Comparison of ENCODE assay signal across 19 cellular contexts in the genomic region with DNA sequence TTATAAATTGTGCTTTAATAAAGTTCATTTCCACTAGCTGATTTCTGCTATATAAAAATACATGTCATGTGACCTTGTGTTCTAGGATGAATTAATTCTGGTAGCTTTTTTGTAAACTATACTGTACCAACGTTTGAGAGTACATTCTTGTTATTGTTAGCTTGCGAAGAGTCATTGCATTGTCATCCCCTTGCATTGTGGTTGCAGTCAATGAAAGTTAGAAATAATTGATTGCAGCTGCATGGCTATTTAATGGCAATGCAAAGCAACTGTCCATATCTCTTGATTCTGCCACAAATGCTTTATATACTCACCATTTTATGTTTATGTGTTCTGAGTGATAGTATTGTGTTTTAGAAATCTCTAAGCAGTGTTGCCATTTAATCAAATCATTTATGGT.
A peak's percentile ranks its signal among the peaks of the same experiment; 100 is the strongest.
DNase-seq lines count a peak whose midpoint lies in the region; ATAC-seq, FAIRE-seq and TF ChIP-seq lines count a peak whose summit lies in the region.
"Had no signal": no experiment of that assay in that cellular context is flagged by ENCODE, and none has a peak within 500 bp of the region (broad histone marks: within the 10 kb centered on the region; RNA-seq: fewer than 3 reads in every experiment).

No MANE protein-coding gene starts in this region.

- peaks cover 16% of the 10 kb centered on the region; the same call in 1 of the 2 replicates for H3F3A ChIP-seq in GM23248 (ENCODE audit: insufficient read depth)

- intact Hi-C loops in esophagus muscularis mucosa (cut with DNase I) (no loop called here), lower lobe of right lung (cut with DNase I) (no loop called here), pancreas (cut with DNase I) (no loop called here)

- H3K4me1 ChIP-seq in ACC112 (ENCODE audit: control insufficient read depth, insufficient read depth, low read length, unreplicated experiment): peaks cover 11% of the 10 kb centered on the region
- H3K4me1 ChIP-seq in GM23248 (ENCODE audit: insufficient read depth): no peaks in the 10 kb centered on the region; the same call in 1 of the 2 replicates
- no peaks in the 10 kb centered on the region for H3K4me1 ChIP-seq in esophagus muscularis mucosa
- no peaks in the 10 kb centered on the region for H3K4me1 ChIP-seq in lower lobe of right lung
- H3K4me1 ChIP-seq in pancreas: no peaks in the 10 kb centered on the region

- TF ChIP-seq EP300 in esophagus muscularis mucosa (IDR thresholded peaks at IDR 0.05): no peak

- H3K9me3 ChIP-seq in GM23248 (ENCODE audit: low read depth) (no peaks in the 10 kb centered on the region), esophagus muscularis mucosa (no peaks in the 10 kb centered on the region), lower lobe of right lung (no peaks in the 10 kb centered on the region), pancreas (no peaks in the 10 kb centered on the region)
- H3K9me3 ChIP-seq: gastrocnemius medialis had no signal

- ATAC-seq in lower lobe of right lung: no peak
- ATAC-seq in pancreas: no peak
- ATAC-seq: activated CD4-positive, alpha-beta T cell treated with anti-CD3 and anti-CD28 coated beads for 36 hours; gastrocnemius medialis had no signal

- H2AFZ ChIP-seq in ACC112 (ENCODE audit: low read length, unreplicated experiment) (no peak overlapping the region), GM23248 (no peak overlapping the region)

- H3K36me3 ChIP-seq in ACC112 (ENCODE audit: insufficient read depth, low read length): no peaks in the 10 kb centered on the region
- H3K36me3 ChIP-seq in GM23248 (ENCODE audit: low read depth): no peaks in the 10 kb centered on the region
- H3K36me3 ChIP-seq in esophagus muscularis mucosa: peaks cover 0 to 9% (median 4%) of the 10 kb centered on the region in 4 donors
- H3K36me3 ChIP-seq in lower lobe of right lung: no peaks in the 10 kb centered on the region
- H3K36me3 ChIP-seq in pancreas: no peaks in the 10 kb centered on the region
- H3K36me3 ChIP-seq: gastrocnemius medialis had no signal

- no peak overlapping the region for H3K9ac ChIP-seq in GM23248

- in situ Hi-C loops in GM23248 (cut with MboI): no loop called here
- in situ Hi-C loops in astrocyte of the spinal cord (cut with HindIII; ENCODE audit: low sequenced_read_pairs): no loop called here

- H3K9me2 ChIP-seq in GM23248 (ENCODE audit: insufficient read depth): no peaks in the 10 kb centered on the region

- TF ChIP-seq POLR2A in esophagus muscularis mucosa (IDR thresholded peaks at IDR 0.05; ENCODE audit: low read depth): no peak

- H4K20me1 ChIP-seq in GM23248 (ENCODE audit: insufficient read depth): no peaks in the 10 kb centered on the region

- H3K27me3 ChIP-seq in ACC112 (ENCODE audit: insufficient read depth, low read length): no peaks in the 10 kb centered on the region
- no peaks in the 10 kb centered on the region for H3K27me3 ChIP-seq in GM23248 (replicated peaks; ENCODE audit: insufficient read depth)
- no peaks in the 10 kb centered on the region for H3K27me3 ChIP-seq in esophagus muscularis mucosa
- no peaks in the 10 kb centered on the region for H3K27me3 ChIP-seq in lower lobe of right lung (ENCODE audit: low read depth)
- no peaks in the 10 kb centered on the region for H3K27me3 ChIP-seq in pancreas
- H3K27me3 ChIP-seq: gastrocnemius medialis had no signal

- H3K4me3 ChIP-seq in ACC112 (ENCODE audit: low read depth, low read length) (no peak overlapping the region; the same call in 1 of the 2 replicates), GM23248 (no peak overlapping the region), astrocyte of the spinal cord (ENCODE audit: low read depth, low read length) (no peak overlapping the region), esophagus muscularis mucosa (no peak overlapping the region), lower lobe of right lung (no peak overlapping the region), pancreas (no peak overlapping the region)
- H3K4me3 ChIP-seq: gastrocnemius medialis, skin epidermis had no signal

- H3K4me2 ChIP-seq in GM23248 (ENCODE audit: unreplicated experiment): peak overlapping the region; percentile 14

- H3K79me2 ChIP-seq in ACC112 (ENCODE audit: control insufficient read depth, insufficient read depth, low read length, unreplicated experiment) (no peaks in the 10 kb centered on the region), GM23248 (ENCODE audit: insufficient read depth) (no peaks in the 10 kb centered on the region)

- WGBS in GM23248 (ENCODE audit: low coverage in 1 of 2, low lambda C conversion rate in 2 of 2, missing lambda C conversion rate in 2 of 2), 2 experiments: 5 to 8% methylated on average over 2 of the region's 2 CpGs
- WGBS in esophagus muscularis mucosa: 54% methylated on average over 2 of the region's 2 CpGs
- WGBS in pancreas, 2 donors: 75 to 81% methylated on average over 2 of the region's 2 CpGs

- no peak for FAIRE-seq in pancreas (lab: Jason Lieb, UNC)

- no peak for TF ChIP-seq CTCF in astrocyte of the spinal cord (IDR thresholded peaks at IDR 0.05; ENCODE audit: low read depth, low read length)
- no peak for TF ChIP-seq CTCF in esophagus muscularis mucosa (IDR thresholded peaks at IDR 0.05)
- no peak for TF ChIP-seq CTCF in lower lobe of right lung (IDR thresholded peaks at IDR 0.05)
- no peak for TF ChIP-seq CTCF in pancreas (IDR thresholded peaks at IDR 0.05)

- peak overlapping the region; percentile 42 for H3K27ac ChIP-seq in ACC112 (ENCODE audit: low read depth, low read length)
- no peak overlapping the region for H3K27ac ChIP-seq in GM23248
- no peak overlapping the region for H3K27ac ChIP-seq in esophagus muscularis mucosa (replicated peaks in 1 of 4)
- no peak overlapping the region for H3K27ac ChIP-seq in lower lobe of right lung
- H3K27ac ChIP-seq in pancreas: no peak overlapping the region
- H3K27ac ChIP-seq: 22Rv1, gastrocnemius medialis, RWPE1, skin epidermis had no signal

- peak; percentile 74 for DNase-seq in GM23248
- DNase-seq in astrocyte of the spinal cord (ENCODE audit: low read depth, low spot score): peak; percentile 62
- DNase-seq in fibroblast of the conjunctiva (ENCODE audit: low read depth): peak; percentile 80
- no peak for DNase-seq in NCI-H1930 (lab: John Stamatoyannopoulos, UW)
- DNase-seq in esophagus muscularis mucosa (ENCODE audit: extremely low spot score): no peak
- no peak for DNase-seq in lower lobe of right lung
- no peak for DNase-seq in pancreas
- DNase-seq: activated CD4-positive, alpha-beta T cell treated with anti-CD3 and anti-CD28 coated beads for 36 hours; activated CD8-positive, alpha-beta memory T cell treated with anti-CD3 and anti-CD28 coated beads, Interleukin-2, amount 50 U/mL, for 4 hours; effector CD8-positive, alpha-beta T cell; gastrocnemius medialis; KG1; NCI-H2081 treated with DMSO at 0.1 percent for 48 hours; NCI-H510A treated with DMSO at 0.1 percent for 48 hours; stimulated activated CD4-positive, alpha-beta T cell treated with anti-CD3 and anti-CD28 coated beads, Interleukin-4, amount 100 ng/mL, for 24 hours had no signal

Comparison
In these comparisons a context has a peak if more than half of its experiments do, and no peak if none do; other contexts are left out.
1. DNase-seq: peak in GM23248 (single experiment), astrocyte of the spinal cord (single experiment) and fibroblast of the conjunctiva (single experiment); none in NCI-H1930 (0 of 2), esophagus muscularis mucosa (single experiment), lower lobe of right lung (single experiment) and pancreas (0 of 6).